Comparison of ENCODE assay signal across 9 cellular contexts in the genomic region with DNA sequence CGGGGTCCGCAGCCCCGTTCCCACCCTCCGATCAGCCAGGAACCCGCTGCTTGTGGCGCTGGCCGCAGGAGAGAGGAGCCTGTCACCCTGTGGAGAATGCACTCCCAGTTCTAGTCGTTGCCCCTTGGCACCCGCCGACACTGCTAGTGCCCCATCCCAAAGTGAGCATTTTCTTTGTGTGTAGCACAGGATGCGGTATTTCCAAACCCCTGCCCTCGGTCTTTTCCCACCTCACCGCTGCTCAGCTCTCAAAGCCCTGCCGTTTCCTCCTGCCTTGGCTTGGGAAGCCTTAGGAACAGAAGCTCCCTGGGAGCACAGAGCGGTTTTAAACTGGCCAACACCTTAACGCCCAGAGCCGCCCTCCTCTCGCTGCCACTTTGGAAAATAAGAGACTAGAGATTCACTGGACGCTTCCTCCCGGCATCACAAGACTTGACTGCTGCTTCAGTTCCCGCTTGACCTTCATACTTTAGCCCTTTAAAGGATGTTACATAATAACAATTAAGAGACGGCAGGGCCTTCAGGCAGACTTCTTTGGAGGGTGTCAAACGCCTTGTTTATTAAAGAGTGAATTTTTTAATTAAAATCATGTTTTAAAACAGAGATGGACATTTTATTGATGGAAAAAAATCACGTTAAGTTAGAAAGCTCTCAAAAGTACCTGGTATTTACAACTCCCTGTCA. TPM values are rescaled to one million over a fixed set of nuclear protein-coding genes. Genes with fewer than 3 reads are reported as not detected.
DNase-seq lines count a peak whose midpoint lies in the region; ATAC-seq, FAIRE-seq and TF ChIP-seq lines count a peak whose summit lies in the region.
"Had no signal": no experiment of that assay in that cellular context is flagged by ENCODE, and none has a peak within 500 bp of the region (broad histone marks: within the 10 kb centered on the region; RNA-seq: fewer than 3 reads in every experiment).

No MANE protein-coding gene starts in this region.

- H4K20me1 ChIP-seq in astrocyte (ENCODE audit: insufficient read depth, low read length) = no peaks in the 10 kb centered on the region

- peak overlapping the region; percentile 84 for H3K27ac Mint-ChIP-seq in astrocyte (ENCODE audit: unreplicated experiment)

- H3K4me1 ChIP-seq in Peyer's patch = peaks cover 0 to 22% (median 0%) of the 10 kb centered on the region in 4 donors
- peaks cover 14% of the 10 kb centered on the region for H3K4me1 ChIP-seq in astrocyte (ENCODE audit: insufficient read depth, low read length)

- no peaks in the 10 kb centered on the region for H3K9me3 Mint-ChIP-seq in astrocyte (ENCODE audit: unreplicated experiment)

- H3K36me3 Mint-ChIP-seq in astrocyte (ENCODE audit: low read depth, unreplicated experiment) = peaks cover 13% of the 10 kb centered on the region

- DNase-seq in NCI-H1105 treated with DMSO at 0.1 percent for 48 hours (lab: John Stamatoyannopoulos, UW) (peak; percentile 18), NCI-H1105 (lab: John Stamatoyannopoulos, UW) (no peak), Peyer's patch (peak; percentile 35 to 73 (median 72)), astrocyte (ENCODE audit: low read depth) (peak; percentile 48), hepatic stellate cell (ENCODE audit: low spot score) (peak; percentile 49), posterior cingulate gyrus (peak in 8 of 10 donors; percentile 14 to 87 (median 39))

- peak overlapping the region; percentile 93 for H2AFZ ChIP-seq in astrocyte (ENCODE audit: low read depth, low read length)

- ATAC-seq in HG03097 (IDR thresholded peaks at IDR 0.05; ENCODE audit: low FRiP score, unreplicated experiment) (peak; percentile 18), GM19397 (IDR thresholded peaks at IDR 0.05; ENCODE audit: unreplicated experiment) (no peak)

- no peaks in the 10 kb centered on the region for H3K27me3 Mint-ChIP-seq in astrocyte (ENCODE audit: low read depth, unreplicated experiment)

- H3K4me2 ChIP-seq in astrocyte (ENCODE audit: low read length) = peak overlapping the region; percentile 96

- TF ChIP-seq POLR2A in Peyer's patch (IDR thresholded peaks at IDR 0.05) = peak; percentile 59 to 66

- intact Hi-C loops in posterior cingulate gyrus (cut with DNase I) = no loop called here

- no peak for TF ChIP-seq CTCF in Peyer's patch (IDR thresholded peaks at IDR 0.05)
- TF ChIP-seq CTCF in astrocyte (IDR thresholded peaks at IDR 0.05; ENCODE audit: insufficient read depth, low read depth, low read length) = no peak

- H3K27ac ChIP-seq in Peyer's patch = peak overlapping the region; percentile 85 to 99 (median 96)
- peak overlapping the region; percentile 66 for H3K27ac ChIP-seq in astrocyte (ENCODE audit: low read depth, low read length)

- H3K27me3 ChIP-seq in Peyer's patch = no peaks in the 10 kb centered on the region
- peaks cover 4% of the 10 kb centered on the region for H3K27me3 ChIP-seq in astrocyte (ENCODE audit: insufficient read depth, low read length)

- peaks cover 7% of the 10 kb centered on the region for H3K4me1 Mint-ChIP-seq in astrocyte (ENCODE audit: low read depth, unreplicated experiment)

- FAIRE-seq in astrocyte (lab: Jason Lieb, UNC) = no peak
- FAIRE-seq: G401.6 had no signal

- H3K36me3 ChIP-seq in Peyer's patch = peaks cover 0 to 16% (median 0%) of the 10 kb centered on the region in 3 donors
- no peaks in the 10 kb centered on the region for H3K36me3 ChIP-seq in astrocyte (ENCODE audit: insufficient read depth, low read length)

- peak overlapping the region; percentile 77 to 92 (median 82) for H3K4me3 ChIP-seq in Peyer's patch
- H3K4me3 ChIP-seq in astrocyte (ENCODE audit: insufficient read depth, low read depth, low read length) = peak overlapping the region; percentile 80

- H3K9me3 ChIP-seq in Peyer's patch = no peaks in the 10 kb centered on the region
- no peaks in the 10 kb centered on the region for H3K9me3 ChIP-seq in astrocyte (ENCODE audit: insufficient read depth, low read depth, low read length)

- H3K9ac ChIP-seq in astrocyte (ENCODE audit: low read length) = peak overlapping the region; percentile 83

- H3K79me2 ChIP-seq in astrocyte (ENCODE audit: insufficient read depth, low read length) = no peaks in the 10 kb centered on the region

- H3K4me3 Mint-ChIP-seq in astrocyte (ENCODE audit: unreplicated experiment) = peak overlapping the region; percentile 98

RNA-seq across cellular contexts. Expression of gene CYP4V2, which starts 0.8 kb away (rescaled TPM):
- 100 to 1,000 TPM in 1 of 4 donors, 10 to 100 TPM in 3; 37.1 to 119 (median 94.7) TPM for total RNA-seq in Peyer's patch
- total RNA-seq in astrocyte = 9.1 and 10.3 TPM in 2 replicates

RNA-seq across cellular contexts. Expression of gene KLKB1, which starts 35.1 kb away (rescaled TPM):
- total RNA-seq in Peyer's patch (1 to 10 TPM in 3 of 4 donors, not detected in 1; 4.5 to 8.6 (median 7.5) TPM), astrocyte (0.31 TPM in 1 of 2 replicates, not detected in the other)
